13 cellular contexts compared by ENCODE assay signal in genomic region chr6:34241351-34242215, GRCh38. TPM values are rescaled to one million over a fixed set of nuclear protein-coding genes. Genes with fewer than 3 reads are reported as not detected.
DNase-seq lines count a peak whose midpoint lies in the region; ATAC-seq and TF ChIP-seq lines count a peak whose summit lies in the region.
"Had no signal": no experiment of that assay in that cellular context is flagged by ENCODE, and none has a peak within 500 bp of the region (broad histone marks: within the 10 kb centered on the region; RNA-seq: fewer than 3 reads in every experiment).

No MANE protein-coding gene starts in this region.

- 94 to 98% methylated on average over 13 of the region's 13 CpGs for WGBS in GM23248 (ENCODE audit: low coverage in 1 of 2, low lambda C conversion rate in 2 of 2, missing lambda C conversion rate in 2 of 2), 2 experiments

- no peak overlapping the region for H2AFZ ChIP-seq in GM23248

- DNase-seq in GM23248 = no peak
- peak; percentile 49 for DNase-seq in activated CD8-positive, alpha-beta memory T cell treated with anti-CD3 and anti-CD28 coated beads, Interleukin-2, amount 50 U/mL, for 48 hours
- peak; percentile 27 for DNase-seq in lower lobe of right lung
- no peak for DNase-seq in NCI-H345 treated with DMSO at 0.1 percent for 48 hours (lab: John Stamatoyannopoulos, UW; ENCODE audit: unreplicated experiment)
- DNase-seq in hippocampal formation (lab: John Stamatoyannopoulos, UW) = no peak
- no peak for DNase-seq in RPMI8226
- DNase-seq: amygdala; effector memory CD8-positive, alpha-beta T cell; midbrain; NCI-H2029 treated with DMSO at 0.1 percent for 48 hours; OCI-M1 had no signal

- H3K27me3 ChIP-seq in BLaER1 (no peaks in the 10 kb centered on the region), GM23248 (replicated peaks; ENCODE audit: insufficient read depth) (no peaks in the 10 kb centered on the region), lower lobe of right lung (ENCODE audit: low read depth) (no peaks in the 10 kb centered on the region)

- TF ChIP-seq CTCF in lower lobe of right lung (IDR thresholded peaks at IDR 0.05) = no peak

- in situ Hi-C loops in GM23248 (cut with MboI) = no loop called here

- H3K79me2 ChIP-seq in GM23248 (ENCODE audit: insufficient read depth) = peaks cover 41% of the 10 kb centered on the region

- peaks cover 69% of the 10 kb centered on the region for H3K4me1 ChIP-seq in BLaER1
- H3K4me1 ChIP-seq in GM23248 (ENCODE audit: insufficient read depth) = peaks cover 50% of the 10 kb centered on the region
- H3K4me1 ChIP-seq in lower lobe of right lung = peaks cover 31% of the 10 kb centered on the region

- H3K4me3 ChIP-seq in BLaER1 (no peak overlapping the region), GM23248 (no peak overlapping the region), lower lobe of right lung (no peak overlapping the region)

- H4K20me1 ChIP-seq in BLaER1 (peaks cover 90% of the 10 kb centered on the region), GM23248 (ENCODE audit: insufficient read depth) (no peaks in the 10 kb centered on the region)

- peak overlapping the region; percentile 99; the same call in 1 of the 2 replicates for H3K9ac ChIP-seq in BLaER1
- H3K9ac ChIP-seq in GM23248 = no peak overlapping the region

- intact Hi-C loops in lower lobe of right lung (cut with DNase I) = no loop called here

- peaks cover 33% of the 10 kb centered on the region for H3F3A ChIP-seq in GM23248 (ENCODE audit: insufficient read depth)

- no peaks in the 10 kb centered on the region for H3K9me2 ChIP-seq in GM23248 (ENCODE audit: insufficient read depth)

- H3K9me3 ChIP-seq in BLaER1 (no peaks in the 10 kb centered on the region), GM23248 (ENCODE audit: low read depth) (no peaks in the 10 kb centered on the region), lower lobe of right lung (no peaks in the 10 kb centered on the region)

- H3K4me2 ChIP-seq in BLaER1 (peak overlapping the region; percentile 96), GM23248 (ENCODE audit: unreplicated experiment) (no peak overlapping the region)

- ATAC-seq in lower lobe of right lung (no peak), HG03108 (IDR thresholded peaks at IDR 0.05; ENCODE audit: unreplicated experiment) (no peak)
- ATAC-seq: effector memory CD8-positive, alpha-beta T cell had no signal

- H3K36me3 ChIP-seq in BLaER1 (peaks cover 75% of the 10 kb centered on the region), GM23248 (ENCODE audit: low read depth) (peaks cover 6% of the 10 kb centered on the region; the same call in 1 of the 2 replicates), lower lobe of right lung (peaks cover 26% of the 10 kb centered on the region)

- no peak overlapping the region; the same call in 1 of the 2 replicates for H3K27ac ChIP-seq in BLaER1
- peak overlapping the region; percentile 82; the same call in 1 of the 2 replicates for H3K27ac ChIP-seq in GM23248
- no peak overlapping the region for H3K27ac ChIP-seq in lower lobe of right lung

RNA-seq across cellular contexts. Expression of gene HMGA1, which starts 4.9 kb away (rescaled TPM):
- total RNA-seq in GM23248 (2014; rRNA removed; shearing (Covaris generic)) = 197 and 243 TPM in 2 replicates
- 332 and 351 TPM in 2 replicates for polyA plus RNA-seq in GM23248 (2016; fragmentation: Nextera tagmentation; extraction: Ambion mirVana)
- total RNA-seq in lower lobe of right lung = 63.5 TPM

RNA-seq across cellular contexts. Expression of gene SMIM29, which starts 7.2 kb away (rescaled TPM):
- total RNA-seq in GM23248 (2014; rRNA removed; shearing (Covaris generic)) = 27.6 and 35.1 TPM in 2 replicates
- polyA plus RNA-seq in GM23248 (2016; fragmentation: Nextera tagmentation; extraction: Ambion mirVana) = 55.1 and 58.3 TPM in 2 replicates
- 29.8 TPM for total RNA-seq in lower lobe of right lung

Comparison
In these comparisons a context has a peak if more than half of its experiments do, and no peak if none do; other contexts are left out.
1. DNase-seq: peak in activated CD8-positive, alpha-beta memory T cell treated with anti-CD3 and anti-CD28 coated beads, Interleukin-2, amount 50 U/mL, for 48 hours (single experiment) and lower lobe of right lung (single experiment); none in GM23248 (single experiment), NCI-H345 treated with DMSO at 0.1 percent for 48 hours (single experiment), hippocampal formation (0 of 2) and RPMI8226 (single experiment).